18 cellular contexts compared by ENCODE assay signal in the genomic region with DNA sequence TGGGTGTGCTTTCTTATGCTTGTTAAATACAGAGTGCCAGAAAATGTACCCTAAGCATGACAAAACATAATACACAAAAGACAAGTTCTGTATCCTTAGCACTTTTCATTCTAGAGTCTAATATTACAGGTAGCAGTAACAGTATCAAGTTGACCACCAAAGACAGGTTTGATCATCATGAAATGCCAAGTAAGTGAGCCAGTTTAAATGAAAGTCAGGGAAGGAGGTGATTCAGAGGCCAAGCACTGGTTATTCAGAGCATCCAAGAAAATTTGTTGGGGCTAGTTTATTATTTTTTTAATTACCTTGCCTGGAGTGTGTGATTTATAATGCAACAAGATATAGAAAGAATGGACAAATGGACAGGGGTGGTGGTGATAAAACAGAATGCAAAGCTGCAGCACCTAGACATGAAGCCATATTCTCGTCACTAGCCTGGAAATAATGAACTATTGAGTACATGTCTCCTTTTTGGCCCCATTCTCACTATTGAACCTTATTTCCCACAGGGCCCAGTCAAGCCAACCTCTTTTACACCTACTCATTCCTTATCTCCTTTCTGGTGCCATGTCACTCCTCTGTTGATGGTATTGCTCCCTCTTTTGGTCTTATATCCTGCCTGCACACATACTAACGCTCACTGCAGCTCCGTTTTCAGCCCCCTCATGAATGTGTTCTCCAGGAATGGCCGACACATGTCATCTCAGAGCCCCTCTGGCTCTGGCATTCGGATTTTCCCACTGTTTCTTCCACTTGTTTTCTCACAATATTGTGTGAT.
DNase-seq lines count a peak whose midpoint lies in the region; ATAC-seq, FAIRE-seq and TF ChIP-seq lines count a peak whose summit lies in the region.
"Had no signal": no experiment of that assay in that cellular context is flagged by ENCODE, and none has a peak within 500 bp of the region (broad histone marks: within the 10 kb centered on the region; RNA-seq: fewer than 3 reads in every experiment).

No MANE protein-coding gene starts in this region.

- H3K4me1 Mint-ChIP-seq in nephron progenitor cell: no peaks in the 10 kb centered on the region

- no peak overlapping the region for H3K4me3 Mint-ChIP-seq in nephron progenitor cell

- H3K4me3 ChIP-seq in bronchial epithelial cell (ENCODE audit: low read depth, low read length): no peak overlapping the region
- H3K4me3 ChIP-seq: BLaER1 treated with 17β-estradiol and CSF1 and Interleukin-3, amounts not matched to agents 10 nM and 100 nM; Peyer's patch had no signal

- H3K27me3 ChIP-seq in bronchial epithelial cell (ENCODE audit: control insufficient read depth, insufficient read depth, low read length): no peaks in the 10 kb centered on the region
- H3K27me3 ChIP-seq: BLaER1 treated with 17β-estradiol and CSF1 and Interleukin-3, amounts not matched to agents 10 nM and 100 nM; Peyer's patch had no signal

- H3K36me3 ChIP-seq in bronchial epithelial cell (ENCODE audit: control insufficient read depth, insufficient read depth, low read length): no peaks in the 10 kb centered on the region
- H3K36me3 ChIP-seq: BLaER1 treated with 17β-estradiol and CSF1 and Interleukin-3, amounts not matched to agents 10 nM and 100 nM; Peyer's patch had no signal

- no peak for FAIRE-seq in bronchial epithelial cell (lab: Jason Lieb, UNC)
- FAIRE-seq: GM12891 had no signal

- no peaks in the 10 kb centered on the region for H3K27me3 Mint-ChIP-seq in nephron progenitor cell (ENCODE audit: low read depth, poor library complexity)

- no peak for TF ChIP-seq CTCF in bronchial epithelial cell (IDR thresholded peaks at IDR 0.05; ENCODE audit: insufficient read depth, low read length, severe bottlenecking)
- TF ChIP-seq CTCF in nephron progenitor cell (IDR thresholded peaks at IDR 0.05): no peak

- no peak for ATAC-seq in GM21367 (IDR thresholded peaks at IDR 0.05; ENCODE audit: unreplicated experiment)

- H3K36me3 Mint-ChIP-seq in nephron progenitor cell (ENCODE audit: low read depth): no peaks in the 10 kb centered on the region

- DNase-seq in DMS53 (lab: John Stamatoyannopoulos, UW) (peak; percentile 14), DMS53 treated with DMSO at 0.1 percent for 48 hours (lab: John Stamatoyannopoulos, UW; ENCODE audit: unreplicated experiment) (no peak), NCI-H226 (peak; percentile 8), bronchial epithelial cell (ENCODE audit: low read depth) (peak; percentile 29), nephron progenitor cell (no peak)
- DNase-seq in stimulated activated CD4-positive, alpha-beta T cell treated with anti-CD3 and anti-CD28 coated beads, Interleukin-15, amount 100 ng/mL, for 24 hours: no peak
- DNase-seq in activated naive CD4-positive, alpha-beta T cell treated with anti-CD3 and anti-CD28 coated beads, Interleukin-2, amount 50 U/mL, for 16 hours: no peak
- DNase-seq: DMS 273 treated with DMSO at 0.1 percent for 48 hours, H7, NCI-H1436 treated with DMSO at 0.1 percent for 48 hours, NCI-H2081, NCI-H345, NCI-H526 treated with DMSO at 0.1 percent for 48 hours, Peyer's patch, SHP77 had no signal

- peak overlapping the region; percentile 89 for H3K27ac Mint-ChIP-seq in nephron progenitor cell

- no peaks in the 10 kb centered on the region for H3K9me3 Mint-ChIP-seq in nephron progenitor cell

Comparison
In these comparisons a context has a peak if more than half of its experiments do, and no peak if none do; other contexts are left out.
1. DNase-seq: peak in DMS53 (single experiment), NCI-H226 (single experiment) and bronchial epithelial cell (single experiment); none in DMS53 treated with DMSO at 0.1 percent for 48 hours (single experiment), nephron progenitor cell (single experiment), stimulated activated CD4-positive, alpha-beta T cell treated with anti-CD3 and anti-CD28 coated beads, Interleukin-15, amount 100 ng/mL, for 24 hours (single experiment) and activated naive CD4-positive, alpha-beta T cell treated with anti-CD3 and anti-CD28 coated beads, Interleukin-2, amount 50 U/mL, for 16 hours (single experiment).